1 cellular context compared by ENCODE assay signal in genomic region chr20:63651942-63652191, GRCh38.
A peak's percentile ranks its signal among the peaks of the same experiment; 100 is the strongest.
TF ChIP-seq lines count a peak whose summit lies in the region.

No MANE protein-coding gene starts in this region.

TF ChIP-seq in HepG2, 621 proteins besides CTCF, POLR2A, EP300 and RAD21 (continued from another document):
- TF ChIP-seq GATA4 (IDR thresholded peaks at IDR 0.05; ENCODE audit: borderline replicate concordance, low read depth) = no peak
- TF ChIP-seq SRSF9 (IDR thresholded peaks at IDR 0.05; ENCODE audit: borderline replicate concordance, insufficient read depth, low read depth, low read length, poor library complexity, severe bottlenecking) = no peak
- no peak for TF ChIP-seq SNAPC4 (CRISPR knock-in tag; IDR thresholded peaks at IDR 0.05)
- TF ChIP-seq ZNF878 (CRISPR knock-in tag; IDR thresholded peaks at IDR 0.05) = no peak
- TF ChIP-seq ZMYM3 (CRISPR knock-in tag; IDR thresholded peaks at IDR 0.05) = no peak
- TF ChIP-seq PATZ1 (CRISPR knock-in tag; IDR thresholded peaks at IDR 0.05) = peak; percentile 81
- TF ChIP-seq ZNF879 (CRISPR knock-in tag; IDR thresholded peaks at IDR 0.05) = no peak
- TF ChIP-seq ZNF776 (CRISPR knock-in tag; IDR thresholded peaks at IDR 0.05) = no peak
- TF ChIP-seq UBTF (CRISPR knock-in tag; IDR thresholded peaks at IDR 0.05) = no peak
- TF ChIP-seq PAWR (CRISPR knock-in tag; IDR thresholded peaks at IDR 0.05; ENCODE audit: borderline replicate concordance) = no peak
- no peak for TF ChIP-seq ARNT (IDR thresholded peaks at IDR 0.05)
- TF ChIP-seq ZBTB4 (CRISPR knock-in tag; IDR thresholded peaks at IDR 0.05; ENCODE audit: borderline replicate concordance) = peak; percentile 52; the same call in 1 of the 2 replicates
- TF ChIP-seq JUN (CRISPR knock-in tag; IDR thresholded peaks at IDR 0.05) = no peak
